Comparison of ENCODE assay signal across 30 cellular contexts in the genomic region with DNA sequence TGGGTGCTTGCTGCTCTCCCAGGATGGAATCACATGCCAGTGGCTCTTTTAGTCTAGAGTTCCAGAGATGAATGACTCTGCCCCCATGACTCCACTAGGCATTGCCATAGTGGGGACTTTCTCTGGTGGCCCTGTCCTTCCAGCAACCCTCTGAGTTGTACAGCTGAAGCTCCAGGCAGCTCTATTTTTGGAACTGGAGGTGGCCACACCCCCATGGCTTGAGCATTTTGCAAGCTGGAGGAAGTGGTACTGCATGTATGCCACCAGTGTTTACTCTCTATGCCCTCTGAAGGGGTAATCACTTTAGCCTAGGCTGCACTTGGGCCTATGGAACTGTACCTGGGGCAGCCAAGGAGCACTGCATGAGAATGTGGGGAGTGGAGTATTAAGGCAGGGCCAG.
"Had no signal": no experiment of that assay in that cellular context is flagged by ENCODE, and none has a peak within 500 bp of the region (broad histone marks: within the 10 kb centered on the region; RNA-seq: fewer than 3 reads in every experiment).

No MANE protein-coding gene starts in this region.

- H3K36me3 ChIP-seq: adrenal gland, esophagus muscularis mucosa, heart right ventricle, left ventricle myocardium inferior, thyroid gland had no signal

- H3K27me3 ChIP-seq: adrenal gland, body of pancreas, esophagus muscularis mucosa, foreskin keratinocyte, heart right ventricle, stomach, thyroid gland had no signal

- H3K4me1 ChIP-seq: adrenal gland, body of pancreas, esophagus muscularis mucosa, foreskin keratinocyte, heart right ventricle, left ventricle myocardium inferior, stomach, thyroid gland had no signal

- H3K27ac Mint-ChIP-seq: activated naive CD4-positive, alpha-beta T cell treated with anti-CD3 and anti-CD28 coated beads for 36 hours; activated naive CD8-positive, alpha-beta T cell treated with anti-CD3 and anti-CD28 coated beads for 36 hours; activated T-helper 1 cell treated with anti-CD3 and anti-CD28 coated beads, Interleukin-12 subunit alpha, Interleukin-12 subunit beta, Interleukin-2, Interleukin-4 antibody, amounts not matched to agents 30 ng/mL and 10 ng/mL and 1 ng/mL, durations not matched to agents 14 hours and 24 hours and 36 hours; natural killer cell treated with Interleukin-12 subunit alpha and Interleukin-12 subunit beta and Interleukin-15 and Interleukin-18, amount 100 ng/mL, for 72 hours; stimulated activated naive B cell treated with anti-CD40 and anti-IgM and Interleukin-4, amounts not matched to agents 10 μg/mL and 1 μg/mL and 100 μg/mL, for 72 hours; T-helper 2 cell treated with Interferon-gamma antibody and Interleukin-4, amounts not matched to agents 5 μg/mL and 100 μg/mL, for 36 hours had no signal

- H3K27me3 Mint-ChIP-seq: activated naive CD8-positive, alpha-beta T cell treated with anti-CD3 and anti-CD28 coated beads for 36 hours; natural killer cell treated with Interleukin-12 subunit alpha and Interleukin-12 subunit beta and Interleukin-15 and Interleukin-18, amount 100 ng/mL, for 72 hours; stimulated activated naive B cell treated with anti-CD40 and anti-IgM and Interleukin-4, amounts not matched to agents 10 μg/mL and 1 μg/mL and 100 μg/mL, for 72 hours had no signal

- H3K9me3 Mint-ChIP-seq: activated T-helper 1 cell treated with anti-CD3 and anti-CD28 coated beads, Interleukin-12 subunit alpha, Interleukin-12 subunit beta, Interleukin-2, Interleukin-4 antibody, amounts not matched to agents 30 ng/mL and 10 ng/mL and 1 ng/mL, durations not matched to agents 14 hours and 24 hours and 36 hours had no signal

- H3K4me1 Mint-ChIP-seq: activated naive CD8-positive, alpha-beta T cell treated with anti-CD3 and anti-CD28 coated beads for 36 hours; stimulated activated naive B cell treated with anti-CD40 and anti-IgM and Interleukin-4, amounts not matched to agents 10 μg/mL and 1 μg/mL and 100 μg/mL, for 72 hours had no signal

- H3K36me3 Mint-ChIP-seq: activated naive CD8-positive, alpha-beta T cell treated with anti-CD3 and anti-CD28 coated beads for 36 hours; stimulated activated naive B cell treated with anti-CD40 and anti-IgM and Interleukin-4, amounts not matched to agents 10 μg/mL and 1 μg/mL and 100 μg/mL, for 72 hours had no signal

- ATAC-seq: body of pancreas; foreskin keratinocyte; natural killer cell treated with Interleukin-12 subunit alpha and Interleukin-12 subunit beta and Interleukin-15 and Interleukin-18, amount 100 ng/mL, for 72 hours; sciatic nerve; stimulated activated naive B cell treated with anti-CD40 and anti-IgM and Interleukin-4, amounts not matched to agents 10 μg/mL and 1 μg/mL and 100 μg/mL, for 72 hours had no signal

- DNase-seq: activated CD4-positive, alpha-beta T cell treated with anti-CD3 and anti-CD28 coated beads for 4 hours; activated CD4-positive, alpha-beta T cell treated with anti-CD3 and anti-CD28 coated beads, Interleukin-2, amount 50 U/mL, for 4 hours; activated CD8-positive, alpha-beta memory T cell treated with anti-CD3 and anti-CD28 coated beads for 24 hours; activated effector memory CD4-positive, alpha-beta T cell treated with anti-CD3 and anti-CD28 coated beads, Interleukin-2, amount 50 U/mL, for 16 hours; activated naive CD4-positive, alpha-beta T cell treated with anti-CD3 and anti-CD28 coated beads for 36 hours; activated naive CD8-positive, alpha-beta T cell treated with anti-CD3 and anti-CD28 coated beads for 36 hours; adrenal gland; aorta; body of pancreas; dermis blood vessel endothelial cell; effector CD4-positive, alpha-beta T cell; foreskin keratinocyte; heart right ventricle; kidney glomerular epithelial cell; left ventricle myocardium inferior; mesendoderm; small intestine; stimulated activated CD4-positive, alpha-beta T cell treated with anti-CD3 and anti-CD28 coated beads, Interleukin-1b, Interleukin-23, amount 100 ng/mL, for 48 hours; stimulated activated CD4-positive, alpha-beta T cell treated with anti-CD3 and anti-CD28 coated beads, Interleukin-4, amount 100 ng/mL, for 4 hours; stimulated activated naive B cell treated with anti-CD40 and anti-IgM and Interleukin-4, amounts not matched to agents 10 μg/mL and 1 μg/mL and 100 μg/mL, for 72 hours; stomach; T-helper 1 cell; thyroid gland had no signal

- H3K9me3 ChIP-seq: adrenal gland, esophagus muscularis mucosa, thyroid gland had no signal

- H3K4me3 Mint-ChIP-seq: activated naive CD4-positive, alpha-beta T cell treated with anti-CD3 and anti-CD28 coated beads for 36 hours; activated naive CD8-positive, alpha-beta T cell treated with anti-CD3 and anti-CD28 coated beads for 36 hours; activated T-helper 1 cell treated with anti-CD3 and anti-CD28 coated beads, Interleukin-12 subunit alpha, Interleukin-12 subunit beta, Interleukin-2, Interleukin-4 antibody, amounts not matched to agents 30 ng/mL and 10 ng/mL and 1 ng/mL, durations not matched to agents 14 hours and 24 hours and 36 hours; natural killer cell treated with Interleukin-12 subunit alpha and Interleukin-12 subunit beta and Interleukin-15 and Interleukin-18, amount 100 ng/mL, for 72 hours; stimulated activated naive B cell treated with anti-CD40 and anti-IgM and Interleukin-4, amounts not matched to agents 10 μg/mL and 1 μg/mL and 100 μg/mL, for 72 hours; T-helper 2 cell treated with Interferon-gamma antibody and Interleukin-4, amounts not matched to agents 5 μg/mL and 100 μg/mL, for 36 hours had no signal

- H3K4me3 ChIP-seq: adrenal gland, body of pancreas, esophagus muscularis mucosa, heart right ventricle, left ventricle myocardium inferior, lung, stomach, thyroid gland had no signal

- H3K27ac ChIP-seq: adrenal gland, body of pancreas, esophagus muscularis mucosa, foreskin keratinocyte, heart right ventricle, left ventricle myocardium inferior, stomach, thyroid gland, VCaP had no signal
